In the genomic region with DNA sequence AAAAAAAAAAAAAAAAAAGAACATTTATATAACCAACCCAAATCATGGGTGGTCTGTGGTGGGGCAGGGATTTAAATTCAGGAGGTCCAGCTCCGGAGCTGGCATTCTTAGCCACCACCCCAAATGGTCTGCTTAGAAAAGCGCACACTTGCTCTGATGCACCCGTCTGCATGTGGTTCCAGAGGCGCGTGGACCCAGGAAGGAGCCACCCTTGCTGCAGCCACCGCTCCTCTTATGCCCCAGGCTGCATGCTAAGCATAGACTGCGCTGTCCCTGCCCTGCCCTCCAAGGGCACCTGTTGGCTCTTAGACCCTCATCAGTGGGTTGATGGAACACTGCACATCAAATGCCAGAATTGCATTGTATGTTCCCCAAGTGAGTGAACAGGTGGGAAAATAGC, we compare ENCODE assay signal across 23 cellular contexts. TPM values are rescaled to one million over a fixed set of nuclear protein-coding genes. Genes with fewer than 3 reads are reported as not detected.
A peak's percentile ranks its signal among the peaks of the same experiment; 100 is the strongest.
DNase-seq lines count a peak whose midpoint lies in the region; ATAC-seq, FAIRE-seq and TF ChIP-seq lines count a peak whose summit lies in the region.
"Had no signal": no experiment of that assay in that cellular context is flagged by ENCODE, and none has a peak within 500 bp of the region (broad histone marks: within the 10 kb centered on the region; RNA-seq: fewer than 3 reads in every experiment).

No MANE protein-coding gene starts in this region.

- H3K9me3 ChIP-seq in HepG2 (ENCODE audit: low read length), result no peaks in the 10 kb centered on the region
- no peaks in the 10 kb centered on the region for H3K9me3 ChIP-seq in right lobe of liver
- no peaks in the 10 kb centered on the region for H3K9me3 ChIP-seq in spleen
- H3K9me3 ChIP-seq in aorta (ENCODE audit: control insufficient read depth, low read length), result no peaks in the 10 kb centered on the region
- H3K9me3 ChIP-seq: BLaER1, Caco-2 had no signal

- DNase-seq in HepG2 (ENCODE audit: low spot score) (no peak), right lobe of liver (no peak), omental fat pad (ENCODE audit: low spot score) (no peak), spleen (peak; percentile 25), aorta (peak; percentile 4 to 46), RCC 7860 (ENCODE audit: low spot score) (no peak)
- DNase-seq in stimulated activated CD8-positive, alpha-beta memory T cell treated with anti-CD3 and anti-CD28 coated beads, Interleukin-4, amount 100 ng/mL, for 48 hours, result no peak
- DNase-seq: Caco-2; CD4-positive, CD25-positive, alpha-beta regulatory T cell; CD8-positive, alpha-beta T cell; DMS153; DND-41; GM23248; H7; HCEC 1CT had no signal

- CTCF ChIA-PET in HepG2 (lab: Yijun Ruan, JAX; ENCODE audit: low intra/inter-chr PET ratio, low total read pairs), result no interaction called here

- H3K9ac ChIP-seq in HepG2 (ENCODE audit: insufficient read depth, low read depth, low read length), result no peak overlapping the region
- H3K9ac ChIP-seq: BLaER1, GM23248 had no signal

- H3K79me2 ChIP-seq in HepG2 (ENCODE audit: insufficient read depth, low read length), result no peaks in the 10 kb centered on the region

- TF ChIP-seq CTCF in HepG2 (CRISPR knock-in tag; IDR thresholded peaks at IDR 0.05) (no peak), right lobe of liver (IDR thresholded peaks at IDR 0.05) (no peak), omental fat pad (IDR thresholded peaks at IDR 0.05) (no peak), spleen (IDR thresholded peaks at IDR 0.05 in 8 of 11, conservative IDR thresholded peaks at IDR 0.05 in 3 of 11) (no peak)

- H3K27ac ChIP-seq in HepG2 (ENCODE audit: extremely low read length, insufficient read depth, low read length), result no peak overlapping the region
- no peak overlapping the region for H3K27ac ChIP-seq in right lobe of liver
- no peak overlapping the region for H3K27ac ChIP-seq in spleen
- H3K27ac ChIP-seq in aorta (ENCODE audit: low read depth in 1 of 2, low read length in 2 of 2), result no peak overlapping the region
- H3K27ac ChIP-seq: 22Rv1, BLaER1, C4-2B, GM23248 had no signal

- in situ Hi-C loops in HepG2 (cut with HindIII; ENCODE audit: extremely low pct_ligation_motif_present, low pct_unique_long_range_greater_than_20kb), result no loop called here

- H3K27me3 ChIP-seq in HepG2 (ENCODE audit: control insufficient read depth in 1 of 2, insufficient read depth in 2 of 2, low read length in 2 of 2), result no peaks in the 10 kb centered on the region
- H3K27me3 ChIP-seq in right lobe of liver, result no peaks in the 10 kb centered on the region
- no peaks in the 10 kb centered on the region for H3K27me3 ChIP-seq in spleen (replicated peaks in 1 of 7)
- H3K27me3 ChIP-seq in aorta (ENCODE audit: control insufficient read depth in 1 of 2, insufficient read depth in 2 of 2, low read length in 1 of 2), result no peaks in the 10 kb centered on the region
- H3K27me3 ChIP-seq: BLaER1 had no signal

- POLR2A ChIA-PET in HepG2 (lab: Yijun Ruan, JAX), result interaction anchor here (0.7 kb wide), 1 partner anchor 328 kb away, joined by 3 read pairs; no protein-coding TSS in a partner anchor

- H3K4me1 ChIP-seq in HepG2 (ENCODE audit: insufficient read depth, low read length) (peaks cover 26% of the 10 kb centered on the region), right lobe of liver (no peaks in the 10 kb centered on the region), spleen (no peaks in the 10 kb centered on the region), aorta (ENCODE audit: control insufficient read depth in 1 of 2, insufficient read depth in 2 of 2, low read length in 2 of 2) (no peaks in the 10 kb centered on the region)
- H3K4me1 ChIP-seq: BLaER1, Caco-2 had no signal

- TF ChIP-seq EP300 in HepG2 (IDR thresholded peaks at IDR 0.05; ENCODE audit: low read depth in 2 of 2, low read length in 2 of 2) (no peak), HepG2 (CRISPR knock-in tag; IDR thresholded peaks at IDR 0.05; ENCODE audit: borderline replicate concordance) (no peak)

- TF ChIP-seq POLR2A in HepG2 (IDR thresholded peaks at IDR 0.05; ENCODE audit: insufficient read depth in 1 of 2, low read depth in 2 of 2, low read length in 2 of 2), result no peak
- TF ChIP-seq POLR2A in right lobe of liver (IDR thresholded peaks at IDR 0.05), result no peak
- no peak for TF ChIP-seq POLR2A in spleen (IDR thresholded peaks at IDR 0.05)

- H2AFZ ChIP-seq in HepG2 (ENCODE audit: low read length), result no peak overlapping the region
- H2AFZ ChIP-seq: GM23248 had no signal

- 83% methylated on average over 2 of the region's 7 CpGs for WGBS in HepG2 (ENCODE audit: low lambda C conversion rate)
- WGBS in right lobe of liver (ENCODE audit: insufficient coverage, low coverage, low lambda C conversion rate, missing lambda C conversion rate), result no CpG with 5 or more reads among the region's 7 CpGs
- 88 to 97% (median 95%) methylated on average over 6 to 7 of the region's 7 CpGs for WGBS in spleen, 5 donors
- 97 to 98% methylated on average over 7 of the region's 7 CpGs for WGBS in aorta, 2 donors

- FAIRE-seq in HepG2 (lab: Jason Lieb, UNC) (no peak), RCC 7860 (lab: Jason Lieb, UNC) (no peak)
- FAIRE-seq: A204.1, G401.6, GM12892, H1 had no signal

- no peak overlapping the region for H3K4me2 ChIP-seq in HepG2 (ENCODE audit: low read depth, low read length)
- H3K4me2 ChIP-seq: BLaER1 had no signal

- no peak overlapping the region for H3K4me3 ChIP-seq in HepG2 (replicated peaks in 1 of 3; ENCODE audit: insufficient read depth in 1 of 3, low read depth in 2 of 3, low read length in 3 of 3)
- H3K4me3 ChIP-seq in right lobe of liver, result no peak overlapping the region
- H3K4me3 ChIP-seq in spleen, result no peak overlapping the region
- H3K4me3 ChIP-seq in aorta (ENCODE audit: low read length in 2 of 2), result no peak overlapping the region
- H3K4me3 ChIP-seq: BLaER1, GM23248 had no signal

- no peak for TF ChIP-seq RAD21 in HepG2 (CRISPR knock-in tag; IDR thresholded peaks at IDR 0.05)

- H3K36me3 ChIP-seq in HepG2 (replicated peaks in 1 of 2; ENCODE audit: control insufficient read depth in 1 of 2, insufficient read depth in 2 of 2, low read length in 2 of 2), result no peaks in the 10 kb centered on the region
- no peaks in the 10 kb centered on the region for H3K36me3 ChIP-seq in right lobe of liver
- no peaks in the 10 kb centered on the region for H3K36me3 ChIP-seq in spleen
- no peaks in the 10 kb centered on the region for H3K36me3 ChIP-seq in aorta (ENCODE audit: control insufficient read depth in 1 of 2, insufficient read depth in 2 of 2, low read length in 1 of 2)
- H3K36me3 ChIP-seq: BLaER1 had no signal

- H4K20me1 ChIP-seq in HepG2 (ENCODE audit: insufficient read depth, low read length), result no peaks in the 10 kb centered on the region
- H4K20me1 ChIP-seq: BLaER1 had no signal

- intact Hi-C loops in HepG2 (cut with micrococcal nuclease; ENCODE audit: unreplicated experiment), result no loop called here
- intact Hi-C loops in right lobe of liver (cut with DNase I), result no loop called here
- intact Hi-C loops in spleen (cut with DNase I; ENCODE audit: low total_unique reads), result no loop called here
- intact Hi-C loops in aorta (cut with DNase I), result no loop called here

- BruUV-seq in HepG2 (replicated peaks; lab: Mats Ljungman, UMichigan), result no TSS peak

- peak; percentile 35; the same call in 1 of the 3 replicates for ATAC-seq in HepG2
- no peak for ATAC-seq in right lobe of liver
- ATAC-seq in omental fat pad (ENCODE audit: low FRiP score), result peak; percentile 23
- ATAC-seq in aorta (ENCODE audit: low FRiP score), result no peak
- no peak for ATAC-seq in HG03139 (IDR thresholded peaks at IDR 0.05; ENCODE audit: unreplicated experiment)
- ATAC-seq: CD8-positive, alpha-beta T cell had no signal

TF ChIP-seq in HepG2, 621 proteins besides CTCF, POLR2A, EP300 and RAD21 (continues in another document):
- no peak for TF ChIP-seq CHD4 (IDR thresholded peaks at IDR 0.05; ENCODE audit: borderline replicate concordance, low read length)
- TF ChIP-seq ZZZ3 (CRISPR knock-in tag; IDR thresholded peaks at IDR 0.05; ENCODE audit: borderline replicate concordance), result no peak
- TF ChIP-seq ZNF615 (CRISPR knock-in tag; IDR thresholded peaks at IDR 0.05; ENCODE audit: borderline replicate concordance), result no peak
- TF ChIP-seq NKX3-1 (CRISPR knock-in tag; IDR thresholded peaks at IDR 0.05), result no peak
- no peak for TF ChIP-seq SMAD3 (CRISPR knock-in tag; IDR thresholded peaks at IDR 0.05)
- TF ChIP-seq HOXA3 (CRISPR knock-in tag; IDR thresholded peaks at IDR 0.05), result no peak

RNA-seq across cellular contexts. Expression of a gene that starts 41.4 kb away (rescaled TPM):
- 256 and 343 TPM in 2 replicates for total RNA-seq in HepG2 (2016; rRNA removed; fragmentation: Illumina TruSeq; extraction: Trizol)
- total RNA-seq in HepG2 (2016; cell fraction: cytosol; rRNA removed; fragmentation: Illumina TruSeq; extraction: Trizol; ENCODE audit: low read depth), result 164 and 167 TPM in 2 replicates
- 249 and 372 TPM in 2 replicates for total RNA-seq in HepG2 (2016; cell fraction: insoluble cytoplasmic fraction; rRNA removed; fragmentation: Illumina TruSeq; extraction: Trizol)
- 151 and 155 TPM in 2 replicates for total RNA-seq in HepG2 (2016; cell fraction: membrane; rRNA removed; fragmentation: Illumina TruSeq; extraction: Trizol)
- 91.7 and 110 TPM in 2 replicates for total RNA-seq in HepG2 (2016; cell fraction: nucleus; rRNA removed; fragmentation: Illumina TruSeq; extraction: Trizol)
- 210 and 297 TPM in 2 replicates for polyA plus RNA-seq in HepG2 (2011; rRNA removed)
- 191 and 238 TPM in 2 replicates for polyA plus RNA-seq in HepG2 (2011; cell fraction: cytosol; rRNA removed)
- 57.6 and 58.8 TPM in 2 replicates for polyA plus RNA-seq in HepG2 (2011; cell fraction: nucleus; rRNA removed)
- 189 and 218 TPM in 2 replicates for polyA plus RNA-seq in HepG2 (2012)
- 156 and 166 TPM in 2 replicates for polyA plus RNA-seq in HepG2 (2016; cell fraction: cytosol; fragmentation: Illumina TruSeq; extraction: Trizol; ENCODE audit: low read depth)
- polyA plus RNA-seq in HepG2 (2016; cell fraction: insoluble cytoplasmic fraction; fragmentation: Illumina TruSeq; extraction: Trizol; ENCODE audit: low read depth), result 387 and 430 TPM in 2 replicates
- polyA plus RNA-seq in HepG2 (2016; cell fraction: membrane; fragmentation: Illumina TruSeq; extraction: Trizol; ENCODE audit: low read depth), result 145 and 159 TPM in 2 replicates
- polyA plus RNA-seq in HepG2 (2016; cell fraction: nucleus; fragmentation: Illumina TruSeq; extraction: Trizol; ENCODE audit: insufficient read depth, low read depth), result 154 and 160 TPM in 2 replicates
- 48.9 and 100 TPM in 2 replicates for polyA minus RNA-seq in HepG2 (2011; rRNA and poly(A)+ RNA removed; ENCODE audit: low replicate concordance)
- 42.2 and 52.1 TPM in 2 replicates for polyA minus RNA-seq in HepG2 (2011; cell fraction: cytosol; rRNA and poly(A)+ RNA removed)
- polyA minus RNA-seq in HepG2 (2011; cell fraction: nucleus; rRNA and poly(A)+ RNA removed), result 34.6 and 39.2 TPM in 2 replicates
- total RNA-seq in right lobe of liver, result 100 to 1,000 TPM in 3 of 6 experiments, 10 to 100 TPM in 3; 87.3 to 191 (median 98.7) TPM
- 100 to 1,000 TPM; 143 to 223 (median 219) TPM for total RNA-seq in omental fat pad
- total RNA-seq in spleen, result 100 to 1,000 TPM in 6 of 7 donors, 10 to 100 TPM in 1; 97.6 to 154 (median 125) TPM
- polyA plus RNA-seq in spleen, result 100 to 1,000 TPM; 245 to 286 (median 255) TPM
- 100 to 1,000 TPM; 112 to 119 TPM for total RNA-seq in aorta
- 100 to 1,000 TPM; 234 to 461 TPM for polyA plus RNA-seq in aorta

Comparison
In these comparisons a context has a peak if more than half of its experiments do, and no peak if none do; other contexts are left out.
1. ATAC-seq: peak in HepG2 (single experiment) and omental fat pad (single experiment); none in right lobe of liver (0 of 4), aorta (single experiment) and HG03139 (single experiment).
2. DNase-seq: peak in spleen (single experiment) and aorta (2 of 2); none in HepG2 (single experiment), right lobe of liver (0 of 3), omental fat pad (single experiment), RCC 7860 (single experiment) and stimulated activated CD8-positive, alpha-beta memory T cell treated with anti-CD3 and anti-CD28 coated beads, Interleukin-4, amount 100 ng/mL, for 48 hours (single experiment).